ENCODE assay signal across 7 cellular contexts in the genomic region with DNA sequence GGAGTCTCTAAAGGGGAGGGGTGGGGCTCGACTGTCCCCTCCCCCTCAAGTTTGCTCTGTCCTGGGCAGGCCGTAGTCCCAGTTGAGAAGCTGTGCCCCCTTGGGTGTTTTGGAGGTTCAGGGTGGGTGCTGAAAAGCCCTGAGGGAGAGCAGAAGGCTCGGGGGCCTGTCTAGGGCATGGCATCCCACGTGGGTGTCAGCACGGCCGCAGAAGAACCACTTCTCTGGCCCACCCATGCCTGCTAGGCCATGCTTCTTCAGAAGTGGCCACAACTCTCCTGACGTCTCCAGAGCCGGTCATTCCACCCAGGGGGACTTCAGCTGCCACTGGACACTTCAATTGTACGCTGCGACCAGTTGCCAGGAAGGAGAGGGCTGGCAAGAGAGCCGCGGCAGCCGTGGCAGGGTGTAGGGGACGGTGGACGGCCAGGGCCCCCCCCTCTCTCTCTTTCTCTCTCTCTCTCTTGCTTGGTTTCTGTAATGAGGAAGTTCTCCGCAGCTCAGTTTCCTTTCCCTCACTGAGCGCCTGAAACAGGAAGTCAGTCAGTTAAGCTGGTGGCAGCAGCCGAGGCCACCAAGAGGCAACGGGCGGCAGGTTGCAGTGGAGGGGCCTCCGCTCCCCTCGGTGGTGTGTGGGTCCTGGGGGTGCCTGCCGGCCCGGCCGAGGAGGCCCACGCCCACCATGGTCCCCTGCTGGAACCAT. TPM values are rescaled to one million over a fixed set of nuclear protein-coding genes. Genes with fewer than 3 reads are reported as not detected.
A peak's percentile ranks its signal among the peaks of the same experiment; 100 is the strongest.
DNase-seq lines count a peak whose midpoint lies in the region; ATAC-seq and TF ChIP-seq lines count a peak whose summit lies in the region.

Gene INPP5D (plus strand): TSS at position 546 of the 703 bp plus-strand sequence. CDS start 137 bp downstream, at position 683.

- H3K27me3 Mint-ChIP-seq in activated B cell treated with CpG ODN at 0.5 μM for 24 hours = no peaks in the 10 kb centered on the region

- H3K27me3 ChIP-seq in neutrophil = no peaks in the 10 kb centered on the region

- POLR2A ChIA-PET in activated B cell treated with CpG ODN at 0.5 μM for 24 hours (lab: Charles Lee) = interaction anchor here (0.6 to 7.6 kb wide), 26 partner anchors 9 to 1385 kb away, joined by 3 to 308 read pairs (median 4); partner anchors contain the start of genes ATG16L1, DGKD, EIF4E2 and GIGYF2

- peaks cover 7% of the 10 kb centered on the region for H3K36me3 ChIP-seq in neutrophil

- no peaks in the 10 kb centered on the region for H3K9me3 ChIP-seq in neutrophil

- CTCF ChIA-PET in activated B cell treated with CpG ODN at 0.5 μM for 24 hours (lab: Charles Lee) = interaction anchor here (0.7 to 3.6 kb wide), 17 partner anchors 8 to 244 kb away, joined by 3 to 24 read pairs (median 4); partner anchors contain the start of gene ATG16L1

- H3K9me3 Mint-ChIP-seq in activated B cell treated with CpG ODN at 0.5 μM for 24 hours = no peaks in the 10 kb centered on the region

- peak within 1 kb of the TSS; percentile 93 to 97 for H3K4me3 ChIP-seq in neutrophil (ENCODE audit: low read depth in 1 of 2, low read length in 1 of 2)

- peaks cover 48% of the 10 kb centered on the region for H3K4me1 Mint-ChIP-seq in activated B cell treated with CpG ODN at 0.5 μM for 24 hours

- peaks cover 37% of the 10 kb centered on the region for H3K36me3 Mint-ChIP-seq in activated B cell treated with CpG ODN at 0.5 μM for 24 hours (ENCODE audit: low read depth)

- H3K27ac ChIP-seq in cingulate gyrus (ENCODE audit: low read depth, low read length) = peak within 1 kb of the TSS; percentile 69
- peak within 1 kb of the TSS; percentile 97 for H3K27ac ChIP-seq in neutrophil

- no peak for TF ChIP-seq CTCF in activated B cell treated with CpG ODN at 0.5 μM for 24 hours (IDR thresholded peaks at IDR 0.05)
- peak; percentile 44 for TF ChIP-seq CTCF in neutrophil (IDR thresholded peaks at IDR 0.05)

- H3K27ac Mint-ChIP-seq in activated B cell treated with CpG ODN at 0.5 μM for 24 hours = peak within 1 kb of the TSS; percentile 87

- intact Hi-C loops in activated B cell treated with CpG ODN at 0.5 μM for 24 hours (cut with micrococcal nuclease) = loop anchor here (1.0 to 10.0 kb wide), 8 partner anchors 64 to 455 kb away; partner anchors contain the start of gene ATG16L1

- ATAC-seq in HG03439 (IDR thresholded peaks at IDR 0.05; ENCODE audit: unreplicated experiment) (peak; percentile 38), activated B cell treated with CpG ODN at 0.5 μM for 24 hours (ENCODE audit: low read depth) (peak; percentile 58)

- peak within 1 kb of the TSS; percentile 96 for H3K4me3 Mint-ChIP-seq in activated B cell treated with CpG ODN at 0.5 μM for 24 hours

- H3K4me1 ChIP-seq in neutrophil (ENCODE audit: control insufficient read depth in 1 of 2, insufficient read depth in 1 of 2, low read depth in 1 of 2, low read length in 1 of 2) = peaks cover 48 to 58% of the 10 kb centered on the region in 2 experiments

- DNase-seq in GM19240 (ENCODE audit: insufficient read length, low spot score) = peak; percentile 60
- DNase-seq in activated B cell treated with CpG ODN at 0.5 μM for 24 hours = peak; percentile 70
- peak; percentile 67 for DNase-seq in ureter (ENCODE audit: low spot score)
- no peak for DNase-seq in dedifferentiated amniotic fluid mesenchymal stem cell (ENCODE audit: extremely low spot score)

RNA-seq across cellular contexts. Expression of gene INPP5D, which starts in this region (rescaled TPM):
- total RNA-seq in activated B cell treated with CpG ODN at 0.5 μM for 24 hours (247 and 275 TPM in 2 replicates), ureter (43.4 TPM)
